In genomic region chr6:25062070-25062811, GRCh38 we compare ENCODE assay signal across 18 cellular contexts.
DNase-seq lines count a peak whose midpoint lies in the region; ATAC-seq, FAIRE-seq and TF ChIP-seq lines count a peak whose summit lies in the region.
"Had no signal": no experiment of that assay in that cellular context is flagged by ENCODE, and none has a peak within 500 bp of the region (broad histone marks: within the 10 kb centered on the region; RNA-seq: fewer than 3 reads in every experiment).

No MANE protein-coding gene starts in this region.

- H4K8ac ChIP-seq in neuronal stem cell (ENCODE audit: low read depth, low read length) = no peak overlapping the region

- TF ChIP-seq POLR2A in heart left ventricle (IDR thresholded peaks at IDR 0.05) = no peak

- H3K9ac ChIP-seq in neuronal stem cell (ENCODE audit: low read depth, low read length, poor library complexity) = no peak overlapping the region

- no peak overlapping the region for H3K4ac ChIP-seq in neuronal stem cell (ENCODE audit: low read length)

- WGBS in heart left ventricle, 4 donors = 44 to 63% (median 58%) methylated on average over 7 of the region's 7 CpGs
- WGBS in neuronal stem cell (ENCODE audit: extremely low coverage in 2 of 2, insufficient read length in 2 of 2, insufficient replicate concordance in 1 of 2), 2 donors = no CpG with 5 or more reads among the region's 7 CpGs

- peak overlapping the region; percentile 93 for H2AFZ ChIP-seq in neuronal stem cell (ENCODE audit: low read length)

- DNase-seq in HFFc6 = no peak
- DNase-seq in NCI-H345 treated with DMSO at 0.1 percent for 48 hours (lab: John Stamatoyannopoulos, UW; ENCODE audit: unreplicated experiment) = peak; percentile 48
- no peak for DNase-seq in heart left ventricle
- no peak for DNase-seq in neuronal stem cell (ENCODE audit: low spot score)
- no peak for DNase-seq in GM19239 (ENCODE audit: insufficient read length, low spot score)
- DNase-seq in NCI-H2196 treated with DMSO at 0.1 percent for 48 hours (lab: John Stamatoyannopoulos, UW; ENCODE audit: unreplicated experiment) = no peak
- DNase-seq: activated naive CD8-positive, alpha-beta T cell treated with anti-CD3 and anti-CD28 coated beads, Interleukin-2, amount 50 U/mL, for 24 hours; dorsolateral prefrontal cortex; erythroblast; NCI-H1092 treated with DMSO at 0.1 percent for 48 hours had no signal

- peaks cover 2% of the 10 kb centered on the region; the same call in 1 of the 2 replicates for H3K27me3 Mint-ChIP-seq in HFFc6 (ENCODE audit: insufficient read depth)
- H3K27me3 Mint-ChIP-seq: activated naive CD8-positive, alpha-beta T cell treated with anti-CD3 and anti-CD28 coated beads, Interleukin-2, amount 50 U/mL, for 24 hours had no signal

- H3K27me3 ChIP-seq in heart left ventricle (no peaks in the 10 kb centered on the region), neuronal stem cell (ENCODE audit: control insufficient read depth in 3 of 3, insufficient read depth in 3 of 3, low read depth in 1 of 3, low read length in 3 of 3) (no peaks in the 10 kb centered on the region)
- H3K27me3 ChIP-seq: SJCRH30, suprapubic skin had no signal

- H3K27ac Mint-ChIP-seq in HFFc6 = 0 out of 2 replicates have a peak overlapping the region, but pooled peaks have one; percentile 38
- H3K27ac Mint-ChIP-seq: activated naive CD8-positive, alpha-beta T cell treated with anti-CD3 and anti-CD28 coated beads, Interleukin-2, amount 50 U/mL, for 24 hours; activated T-helper 2 cell treated with anti-CD3 and anti-CD28 coated beads, Interferon-gamma antibody, Interleukin-2, Interleukin-4, amounts not matched to agents 10 μg/mL and 5 μg/mL and 100 μg/mL, durations not matched to agents 14 hours and 24 hours and 36 hours; T-helper 2 cell treated with Interferon-gamma antibody and Interleukin-4, amounts not matched to agents 5 μg/mL and 100 μg/mL, for 36 hours had no signal

- H3K18ac ChIP-seq in neuronal stem cell (ENCODE audit: low read length) = no peak overlapping the region

- no peak overlapping the region for H3K4me2 ChIP-seq in neuronal stem cell (ENCODE audit: insufficient read depth, low read length, poor library complexity, severe bottlenecking)

- peaks cover 0 to 3% (median 0%) of the 10 kb centered on the region in 12 donors for H3K9me3 ChIP-seq in heart left ventricle
- peaks cover 0 to 3% of the 10 kb centered on the region in 2 donors for H3K9me3 ChIP-seq in neuronal stem cell (replicated peaks in 1 of 2; ENCODE audit: control insufficient read depth in 2 of 2, insufficient read depth in 1 of 2, low read depth in 1 of 2, low read length in 2 of 2)
- H3K9me3 ChIP-seq: HAP-1, prostate gland, SJCRH30, suprapubic skin had no signal

- peaks cover 22% of the 10 kb centered on the region for H3K4me1 Mint-ChIP-seq in HFFc6 (ENCODE audit: low read depth)

- H3K27ac ChIP-seq in heart left ventricle = peak overlapping the region in 2 of 12 donors; percentile 3 to 23
- H3K27ac ChIP-seq in neuronal stem cell (replicated peaks; ENCODE audit: low read length) = no peak overlapping the region
- H3K27ac ChIP-seq: dorsolateral prefrontal cortex, prostate gland, SJCRH30 had no signal

- H3K79me1 ChIP-seq in neuronal stem cell (ENCODE audit: low read depth, low read length) = no peaks in the 10 kb centered on the region

- H3K9me3 Mint-ChIP-seq in HFFc6 = no peaks in the 10 kb centered on the region
- H3K9me3 Mint-ChIP-seq: activated naive CD8-positive, alpha-beta T cell treated with anti-CD3 and anti-CD28 coated beads, Interleukin-2, amount 50 U/mL, for 24 hours; activated T-helper 2 cell treated with anti-CD3 and anti-CD28 coated beads, Interferon-gamma antibody, Interleukin-2, Interleukin-4, amounts not matched to agents 10 μg/mL and 5 μg/mL and 100 μg/mL, durations not matched to agents 14 hours and 24 hours and 36 hours; T-helper 2 cell treated with Interferon-gamma antibody and Interleukin-4, amounts not matched to agents 5 μg/mL and 100 μg/mL, for 36 hours had no signal

- no peaks in the 10 kb centered on the region for H3K36me3 Mint-ChIP-seq in HFFc6 (ENCODE audit: low read depth)

- H2BK12ac ChIP-seq in neuronal stem cell (ENCODE audit: low read length) = no peak overlapping the region

- H2AK5ac ChIP-seq in neuronal stem cell (ENCODE audit: low read depth, low read length) = no peak overlapping the region

- H3K4me1 ChIP-seq in heart left ventricle (peaks cover 0 to 26% (median 0%) of the 10 kb centered on the region in 12 donors), neuronal stem cell (ENCODE audit: control insufficient read depth in 2 of 2, insufficient read depth in 1 of 2, low read depth in 1 of 2, low read length in 2 of 2) (peaks cover 5 to 11% of the 10 kb centered on the region in 2 donors)
- H3K4me1 ChIP-seq: prostate gland, SJCRH30 had no signal

- H3K23ac ChIP-seq in neuronal stem cell (ENCODE audit: low read depth, low read length, poor library complexity) = no peak overlapping the region

- no peak overlapping the region for H2BK120ac ChIP-seq in neuronal stem cell (ENCODE audit: low read depth, low read length)

- no peak overlapping the region for H4K91ac ChIP-seq in neuronal stem cell (ENCODE audit: low read depth, low read length, poor library complexity)

- H3K36me3 ChIP-seq in heart left ventricle (no peaks in the 10 kb centered on the region), neuronal stem cell (replicated peaks in 1 of 2; ENCODE audit: control insufficient read depth in 2 of 2, insufficient read depth in 2 of 2, low read length in 2 of 2) (no peaks in the 10 kb centered on the region)
- H3K36me3 ChIP-seq: HAP-1, prostate gland, SJCRH30, suprapubic skin had no signal

- H2BK15ac ChIP-seq in neuronal stem cell (ENCODE audit: low read length) = no peak overlapping the region

- H3K14ac ChIP-seq in neuronal stem cell (ENCODE audit: low read length) = no peak overlapping the region

- no peak for FAIRE-seq in GM19239 (lab: Jason Lieb, UNC)

- no peak overlapping the region for H3K4me3 Mint-ChIP-seq in HFFc6
- H3K4me3 Mint-ChIP-seq: activated naive CD8-positive, alpha-beta T cell treated with anti-CD3 and anti-CD28 coated beads, Interleukin-2, amount 50 U/mL, for 24 hours; T-helper 2 cell treated with Interferon-gamma antibody and Interleukin-4, amounts not matched to agents 5 μg/mL and 100 μg/mL, for 36 hours had no signal

- ATAC-seq in heart left ventricle (peak in 3 of 4 donors; percentile 55 to 91 (median 73)), GM21390 (IDR thresholded peaks at IDR 0.05; ENCODE audit: unreplicated experiment) (no peak), GM21447 (IDR thresholded peaks at IDR 0.05; ENCODE audit: unreplicated experiment) (no peak)
- ATAC-seq: activated naive CD8-positive, alpha-beta T cell treated with anti-CD3 and anti-CD28 coated beads, Interleukin-2, amount 50 U/mL, for 24 hours had no signal

- H3K4me3 ChIP-seq in heart left ventricle (no peak overlapping the region), neuronal stem cell (ENCODE audit: low read length in 2 of 2) (no peak overlapping the region)
- H3K4me3 ChIP-seq: dorsolateral prefrontal cortex, HAP-1, prostate gland, SJCRH30, suprapubic skin had no signal

- H2BK5ac ChIP-seq in neuronal stem cell (ENCODE audit: low read length) = no peak overlapping the region

- TF ChIP-seq CTCF in HFFc6 (IDR thresholded peaks at IDR 0.05) (no peak), heart left ventricle (IDR thresholded peaks at IDR 0.05) (no peak)

- intact Hi-C loops in heart left ventricle (cut with DNase I) = loop anchor here in 2 of 10 donors (10.0 kb wide), 2 partner anchors 57 to 477 kb away; no protein-coding TSS in a partner anchor

Comparison
In these comparisons a context has a peak if more than half of its experiments do, and no peak if none do; other contexts are left out.
1. ATAC-seq: peak in heart left ventricle (3 of 4); none in GM21390 (single experiment) and GM21447 (single experiment).